8 cellular contexts compared by ENCODE assay signal in the genomic region with DNA sequence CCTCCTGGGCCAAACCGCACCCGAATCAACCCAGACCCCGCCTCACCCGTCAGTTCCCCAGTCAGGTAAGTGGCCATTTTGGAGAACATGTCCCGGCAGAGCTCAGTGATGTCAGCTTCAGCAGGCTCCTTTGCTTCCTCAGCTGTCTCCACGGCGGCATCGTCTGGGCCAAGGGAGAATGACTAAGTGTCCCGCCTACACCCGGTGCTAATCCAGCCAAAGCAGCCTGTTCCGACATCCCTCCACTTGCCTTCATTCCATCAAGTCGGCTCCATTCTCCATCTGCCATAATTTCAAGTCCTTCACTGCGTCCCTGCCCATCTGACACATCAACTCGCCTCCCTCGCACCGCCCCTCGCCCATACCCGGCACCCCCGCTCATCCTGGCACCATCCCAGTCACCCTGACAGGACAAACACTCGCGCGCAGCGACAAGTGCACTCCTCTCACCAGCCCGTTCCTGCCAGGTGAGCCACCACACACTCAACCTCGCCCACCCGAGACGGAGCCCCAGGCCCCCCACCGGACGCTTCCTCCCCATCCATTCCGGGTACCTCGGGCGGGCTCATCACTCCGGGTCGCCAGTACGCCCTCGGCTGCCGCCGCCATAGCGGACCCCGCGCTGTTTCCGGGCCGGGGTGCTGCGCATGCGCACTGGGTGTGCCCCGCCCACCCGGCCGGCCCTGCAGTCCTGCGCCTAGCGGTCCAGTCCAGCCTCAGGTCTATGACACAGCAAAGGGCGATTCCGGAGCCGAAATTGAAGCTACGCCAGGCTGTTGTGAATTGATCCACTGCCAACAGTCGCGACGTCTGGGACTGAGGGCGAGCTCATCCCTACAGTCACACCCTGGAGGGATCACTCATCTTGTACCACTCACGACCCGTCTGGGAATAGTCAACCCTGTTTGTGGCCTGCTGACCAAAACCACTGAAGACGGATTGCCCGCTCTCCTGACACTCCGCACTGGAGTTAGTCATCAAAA. TPM values are rescaled to one million over a fixed set of nuclear protein-coding genes. Genes with fewer than 3 reads are reported as not detected.
DNase-seq lines count a peak whose midpoint lies in the region; ATAC-seq and TF ChIP-seq lines count a peak whose summit lies in the region.

Gene BLOC1S2 (minus strand): TSS at position 630 of the 983 bp plus-strand sequence. CDS start 21 bp downstream, at position 609.

- H3K36me3 ChIP-seq in kidney epithelial cell (ENCODE audit: control insufficient read depth, insufficient read depth, low read length): peaks cover 1% of the 10 kb centered on the region

- H3K27me3 ChIP-seq in kidney epithelial cell (ENCODE audit: control insufficient read depth, insufficient read depth, low read length): no peaks in the 10 kb centered on the region

- peak within 1 kb of the TSS; percentile 89 for H3K4me3 ChIP-seq in kidney epithelial cell (ENCODE audit: low read depth, low read length)

- ATAC-seq in GM18909 (IDR thresholded peaks at IDR 0.05; ENCODE audit: poor library complexity, unreplicated experiment): peak; percentile 90
- ATAC-seq in HG03175 (IDR thresholded peaks at IDR 0.05; ENCODE audit: unreplicated experiment): peak; percentile 90

- DNase-seq in AG09319 (ENCODE audit: extremely low read depth, low read depth) (peak; percentile 70), NCI-H460 (ENCODE audit: extremely low read depth, low read depth) (peak; percentile 86), cerebellum (ENCODE audit: low spot score) (peak; percentile 94), kidney epithelial cell (ENCODE audit: low read depth) (peak; percentile 76)
- peak; percentile 76 to 80 for DNase-seq in activated CD4-positive, alpha-beta T cell treated with anti-CD3 and anti-CD28 coated beads for 24 hours (ENCODE audit: low read depth in 2 of 2)
- DNase-seq in stimulated activated CD4-positive, alpha-beta T cell treated with anti-CD3 and anti-CD28 coated beads, Interleukin-15, amount 100 ng/mL, for 24 hours: peak; percentile 89

- no peak; the same call in 1 of the 2 replicates for TF ChIP-seq CTCF in AG09319 (IDR thresholded peaks at IDR 0.05; ENCODE audit: low read depth, low read length)
- no peak for TF ChIP-seq CTCF in kidney epithelial cell (IDR thresholded peaks at IDR 0.05; ENCODE audit: insufficient read depth, low read length, poor library complexity, severe bottlenecking)

RNA-seq across cellular contexts. Expression of gene BLOC1S2, which starts in this region (rescaled TPM):
- total RNA-seq in NCI-H460 (2014; rRNA removed; shearing (Covaris generic)): 82.3 and 85.3 TPM in 2 replicates
- 41.7 and 44.0 TPM in 2 replicates for polyA plus RNA-seq in NCI-H460 (2014; cell fraction: nucleus; rRNA removed)
- total RNA-seq in cerebellum (42.6 TPM), kidney epithelial cell (81.7 and 92.8 TPM in 2 replicates)

Comparison
In these comparisons a context has a peak if more than half of its experiments do, and no peak if none do; other contexts are left out.
1. Peak in every context shown above with its lines: DNase-seq, ATAC-seq and H3K4me3 ChIP-seq.